ENCODE assay signal across 9 cellular contexts in the genomic region with DNA sequence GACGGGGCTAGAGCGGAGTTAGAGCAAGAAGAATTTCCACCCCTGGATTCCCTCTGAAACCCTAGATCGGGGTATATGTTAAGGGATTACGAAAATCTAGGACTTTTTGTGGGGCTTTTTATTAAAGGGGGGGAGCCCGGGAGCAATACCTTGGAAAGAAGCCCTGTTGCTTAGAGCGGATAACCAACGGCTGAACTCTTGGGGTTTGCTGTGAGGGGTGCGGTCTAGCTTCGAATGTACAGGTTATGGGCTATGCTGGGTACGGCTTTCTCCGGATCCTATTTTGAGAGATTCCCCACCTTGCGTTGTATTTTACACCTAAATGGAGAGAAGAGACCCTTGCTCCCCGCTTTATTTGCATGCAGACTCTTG. TPM values are rescaled to one million over a fixed set of nuclear protein-coding genes. Genes with fewer than 3 reads are reported as not detected.
DNase-seq lines count a peak whose midpoint lies in the region; ATAC-seq and TF ChIP-seq lines count a peak whose summit lies in the region.
"Had no signal": no experiment of that assay in that cellular context is flagged by ENCODE, and none has a peak within 500 bp of the region (broad histone marks: within the 10 kb centered on the region; RNA-seq: fewer than 3 reads in every experiment).

No MANE protein-coding gene starts in this region.

- CTCF ChIA-PET in mammary epithelial cell (lab: Charles Lee; ENCODE audit: low non-redundant PET), result interaction anchor here (0.6 to 1.5 kb wide), 3 partner anchors 23 to 1386 kb away, joined by 3 to 8 read pairs (median 7); no protein-coding TSS in a partner anchor

- H3K36me3 ChIP-seq in MM.1S (replicated peaks; ENCODE audit: insufficient read depth, low read length) (no peaks in the 10 kb centered on the region), mammary epithelial cell (ENCODE audit: insufficient read depth, low read length) (peaks cover 5% of the 10 kb centered on the region), mucosa of descending colon (ENCODE audit: low read depth) (no peaks in the 10 kb centered on the region)

- DNase-seq in DMS53 (lab: John Stamatoyannopoulos, UW) (peak; percentile 62), DMS53 treated with DMSO at 0.1 percent for 48 hours (lab: John Stamatoyannopoulos, UW; ENCODE audit: unreplicated experiment) (no peak), MM.1S (no peak), mammary epithelial cell (peak; percentile 35), mucosa of descending colon (no peak), OCI-M2 (lab: John Stamatoyannopoulos, UW; ENCODE audit: unreplicated experiment) (no peak), GDM1 (lab: John Stamatoyannopoulos, UW) (no peak)

- dilution Hi-C loops in mammary epithelial cell (cut with HindIII; ENCODE audit: low sequenced_read_pairs), result no loop called here

- peaks cover 11% of the 10 kb centered on the region for H3K4me1 ChIP-seq in MM.1S (ENCODE audit: low read length)
- H3K4me1 ChIP-seq in mammary epithelial cell (ENCODE audit: insufficient read depth, low read length), result peaks cover 30% of the 10 kb centered on the region
- peaks cover 12% of the 10 kb centered on the region for H3K4me1 ChIP-seq in mucosa of descending colon (ENCODE audit: low read depth)

- intact Hi-C loops in mammary epithelial cell (cut with micrococcal nuclease) (loop anchor here (2.0 to 10.0 kb wide), 2 partner anchors 173 to 419 kb away; partner anchors contain the start of genes PFKFB2 and YOD1), mucosa of descending colon (cut with DNase I, micrococcal nuclease) (loop anchor here (10.0 kb wide), 2 partner anchors 79 to 279 kb away; no protein-coding TSS in a partner anchor)

- BruUV-seq in mammary epithelial cell (replicated peaks; lab: Mats Ljungman, UMichigan), result no TSS peak

- H2AFZ ChIP-seq in MM.1S (ENCODE audit: low read length), result peak overlapping the region; percentile 93
- H2AFZ ChIP-seq in mammary epithelial cell (ENCODE audit: low read depth, low read length), result peak overlapping the region; percentile 80

- H3K27me3 ChIP-seq in MM.1S (replicated peaks; ENCODE audit: insufficient read depth, low read length), result peaks cover 5% of the 10 kb centered on the region; the same call in 1 of the 2 replicates
- no peaks in the 10 kb centered on the region for H3K27me3 ChIP-seq in mammary epithelial cell (ENCODE audit: insufficient read depth, low read length)

- in situ Hi-C loops in mammary epithelial cell (cut with MboI; ENCODE audit: low sequenced_read_pairs in 2 of 2), result no loop called here

- H4K20me1 ChIP-seq in MM.1S (ENCODE audit: insufficient read depth, low read length) (no peaks in the 10 kb centered on the region), mammary epithelial cell (ENCODE audit: insufficient read depth, low read length) (no peaks in the 10 kb centered on the region)

- H3K9ac ChIP-seq in MM.1S (ENCODE audit: low read length) (peak overlapping the region; percentile 41; the same call in 1 of the 2 replicates), mammary epithelial cell (ENCODE audit: insufficient read depth, low read length) (peak overlapping the region; percentile 91)

- TF ChIP-seq CTCF in MM.1S (IDR thresholded peaks at IDR 0.05; ENCODE audit: low read length) (no peak), mammary epithelial cell (conservative IDR thresholded peaks at IDR 0.05 in 1 of 2, IDR thresholded peaks at IDR 0.05 in 1 of 2; ENCODE audit: extremely low read depth in 1 of 2, insufficient read depth in 1 of 2, low read depth in 1 of 2, low read length in 2 of 2) (no peak), mucosa of descending colon (IDR thresholded peaks at IDR 0.05) (no peak)

- H3F3A ChIP-seq in MM.1S (ENCODE audit: insufficient read depth, low read length), result peaks cover 14% of the 10 kb centered on the region; the same call in 1 of the 2 replicates

- H3K9me2 ChIP-seq in MM.1S (replicated peaks; ENCODE audit: insufficient read depth, low read length), result no peaks in the 10 kb centered on the region

- H3K79me2 ChIP-seq in MM.1S (ENCODE audit: low read length) (no peaks in the 10 kb centered on the region), mammary epithelial cell (ENCODE audit: insufficient read depth, low read length) (peaks cover 48% of the 10 kb centered on the region)

- H3K4me2 ChIP-seq in MM.1S (ENCODE audit: low read depth, low read length) (peak overlapping the region; percentile 67), mammary epithelial cell (ENCODE audit: insufficient read depth, low read depth, low read length) (peak overlapping the region; percentile 94)

- H3K9me3 ChIP-seq in MM.1S (replicated peaks; ENCODE audit: insufficient read depth, low read length) (no peaks in the 10 kb centered on the region), mammary epithelial cell (replicated peaks; ENCODE audit: insufficient read depth, low read length) (no peaks in the 10 kb centered on the region), mucosa of descending colon (no peaks in the 10 kb centered on the region)

- under 1% methylated on average over 13 of the region's 13 CpGs for WGBS in mammary epithelial cell (ENCODE audit: low coverage, missing lambda C conversion rate)

- peak overlapping the region; percentile 91 for H3K4me3 ChIP-seq in MM.1S (ENCODE audit: low read length)
- H3K4me3 ChIP-seq in mammary epithelial cell (replicated peaks in 1 of 3; ENCODE audit: insufficient read depth in 1 of 3, low read depth in 2 of 3, low read length in 3 of 3), result peak overlapping the region; percentile 86 to 95 (median 88)
- H3K4me3 ChIP-seq in mucosa of descending colon, result peak overlapping the region; percentile 48

- no peak overlapping the region for H3K27ac ChIP-seq in MM.1S (ENCODE audit: low read length)
- peak overlapping the region; percentile 98 for H3K27ac ChIP-seq in mammary epithelial cell (ENCODE audit: insufficient read depth, low read depth, low read length)
- H3K27ac ChIP-seq: 22Rv1 had no signal

- ATAC-seq in mucosa of descending colon, result no peak
- no peak for ATAC-seq in GM19324 (IDR thresholded peaks at IDR 0.05; ENCODE audit: low FRiP score, unreplicated experiment)

RNA-seq across cellular contexts. Expression of gene DYRK3, which starts 0.6 kb away (rescaled TPM):
- 10 to 100 TPM; 23.2 to 35.3 TPM for total RNA-seq in mammary epithelial cell
- 12.3 TPM for polyA plus RNA-seq in mammary epithelial cell
- 22.6 TPM for polyA minus RNA-seq in mammary epithelial cell
- 1 to 10 TPM in 2 of 3 donors, under 1 TPM in 1; 0.61 to 4.7 (median 1.4) TPM for total RNA-seq in mucosa of descending colon

RNA-seq across cellular contexts. Expression of gene EIF2D, which starts 23.7 kb away (rescaled TPM):
- total RNA-seq in mammary epithelial cell (10 to 100 TPM; 43.0 to 44.0 TPM), mucosa of descending colon (10 to 100 TPM; 36.8 to 47.8 (median 43.9) TPM)
- 58.9 TPM for polyA plus RNA-seq in mammary epithelial cell
- 35.4 TPM for polyA minus RNA-seq in mammary epithelial cell

RNA-seq across cellular contexts. Expression of gene MAPKAPK2, which starts 48.7 kb away (rescaled TPM):
- 10 to 100 TPM; 44.2 to 77.5 TPM for total RNA-seq in mammary epithelial cell
- 57.4 TPM for polyA plus RNA-seq in mammary epithelial cell
- 69.6 TPM for polyA minus RNA-seq in mammary epithelial cell
- total RNA-seq in mucosa of descending colon, result 10 to 100 TPM; 68.4 to 75.2 (median 72.1) TPM

Comparison
In these comparisons a context has a peak if more than half of its experiments do, and no peak if none do; other contexts are left out.
1. DNase-seq: peak in DMS53 (single experiment) and mammary epithelial cell (single experiment); none in DMS53 treated with DMSO at 0.1 percent for 48 hours (single experiment), MM.1S (single experiment), mucosa of descending colon (0 of 3), OCI-M2 (single experiment) and GDM1 (single experiment).
2. RNA of gene DYRK3, which starts 0.6 kb away (total RNA-seq): 23.2 to 35.3 TPM in mammary epithelial cell; 0.61 to 4.7 TPM in mucosa of descending colon; every median in the first group is over 4 times any median in the second.
3. Peak in every context shown above with its lines, with median percentiles within 50 percentile points of each other: H3K4me3 ChIP-seq.